In genomic region chr2:172698041-172698863, GRCh38 we compare ENCODE assay signal across 9 cellular contexts. TPM values are rescaled to one million over a fixed set of nuclear protein-coding genes. Genes with fewer than 3 reads are reported as not detected.
DNase-seq lines count a peak whose midpoint lies in the region; ATAC-seq and TF ChIP-seq lines count a peak whose summit lies in the region.
"Had no signal": no experiment of that assay in that cellular context is flagged by ENCODE, and none has a peak within 500 bp of the region (broad histone marks: within the 10 kb centered on the region; RNA-seq: fewer than 3 reads in every experiment).

No MANE protein-coding gene starts in this region.

- no peaks in the 10 kb centered on the region for H3K36me3 Mint-ChIP-seq in activated CD4-positive, alpha-beta T cell treated with anti-CD3 and anti-CD28 coated beads for 36 hours (ENCODE audit: low read depth)
- H3K36me3 Mint-ChIP-seq in neural progenitor cell: peaks cover 2% of the 10 kb centered on the region

- ATAC-seq in activated CD4-positive, alpha-beta T cell treated with anti-CD3 and anti-CD28 coated beads for 36 hours: peak; percentile 95
- peak; percentile 81 for ATAC-seq in HG02798 (IDR thresholded peaks at IDR 0.05; ENCODE audit: poor library complexity, unreplicated experiment)
- ATAC-seq in Panc1: peak; percentile 95

- H3K27me3 Mint-ChIP-seq in activated CD4-positive, alpha-beta T cell treated with anti-CD3 and anti-CD28 coated beads for 36 hours: no peaks in the 10 kb centered on the region
- peaks cover 5% of the 10 kb centered on the region for H3K27me3 Mint-ChIP-seq in neural progenitor cell (ENCODE audit: insufficient read depth, low read depth)

- no TSS peak for BruUV-seq in Panc1 (replicated peaks; lab: Mats Ljungman, UMichigan)

- no peak for TF ChIP-seq CTCF in Panc1 (IDR thresholded peaks at IDR 0.05)
- no peak for TF ChIP-seq CTCF in fibroblast of pulmonary artery (IDR thresholded peaks at IDR 0.05; ENCODE audit: low read length, missing control alignments)
- no peak for TF ChIP-seq CTCF in neural progenitor cell (IDR thresholded peaks at IDR 0.05)

- H3K4me3 ChIP-seq in Panc1 (ENCODE audit: low read depth in 2 of 2, low read length in 2 of 2) (no peak overlapping the region), fibroblast of pulmonary artery (replicated peaks; ENCODE audit: low read depth, low read length) (no peak overlapping the region), neural progenitor cell (no peak overlapping the region)

- CTCF ChIA-PET in activated CD4-positive, alpha-beta T cell treated with anti-CD3 and anti-CD28 coated beads for 36 hours (lab: Charles Lee): interaction anchor here (0.7 to 1.1 kb wide), 2 partner anchors 16 to 74 kb away, joined by 3 read pairs; no protein-coding TSS in a partner anchor
- CTCF ChIA-PET in Panc1 (lab: Charles Lee): no interaction called here

- peaks cover 28% of the 10 kb centered on the region for H3K4me1 Mint-ChIP-seq in activated CD4-positive, alpha-beta T cell treated with anti-CD3 and anti-CD28 coated beads for 36 hours
- H3K4me1 Mint-ChIP-seq in neural progenitor cell: peaks cover 8% of the 10 kb centered on the region

- peaks cover 23% of the 10 kb centered on the region for H3K4me1 ChIP-seq in Panc1 (ENCODE audit: control insufficient read depth, insufficient read depth, low read length)
- H3K4me1 ChIP-seq in neural progenitor cell: no peaks in the 10 kb centered on the region

- H3K27me3 ChIP-seq in Panc1 (ENCODE audit: control insufficient read depth, insufficient read depth, low read length) (no peaks in the 10 kb centered on the region), neural progenitor cell (no peaks in the 10 kb centered on the region)

- H4K20me1 ChIP-seq in neural progenitor cell (ENCODE audit: low read depth): no peaks in the 10 kb centered on the region

- H3K79me2 ChIP-seq in neural progenitor cell (ENCODE audit: low read depth): no peaks in the 10 kb centered on the region

- H3K27ac ChIP-seq in Panc1 (ENCODE audit: low read length) (peak overlapping the region; percentile 60), neural progenitor cell (no peak overlapping the region)
- H3K27ac ChIP-seq: C4-2B had no signal

- no peak overlapping the region for H3K4me3 Mint-ChIP-seq in activated CD4-positive, alpha-beta T cell treated with anti-CD3 and anti-CD28 coated beads for 36 hours
- H3K4me3 Mint-ChIP-seq in neural progenitor cell: no peak overlapping the region

- H3K4me2 ChIP-seq in neural progenitor cell: no peak overlapping the region

- no peaks in the 10 kb centered on the region for H3K9me3 Mint-ChIP-seq in activated CD4-positive, alpha-beta T cell treated with anti-CD3 and anti-CD28 coated beads for 36 hours (ENCODE audit: low read depth)
- peaks cover 9% of the 10 kb centered on the region for H3K9me3 Mint-ChIP-seq in neural progenitor cell

- H3K9ac ChIP-seq in neural progenitor cell: no peak overlapping the region

- peaks cover 12% of the 10 kb centered on the region for H3K9me3 ChIP-seq in Panc1 (ENCODE audit: control insufficient read depth, insufficient read depth, low read depth, low read length)
- no peaks in the 10 kb centered on the region for H3K9me3 ChIP-seq in neural progenitor cell (ENCODE audit: low read depth)

- no peak overlapping the region for H2AFZ ChIP-seq in neural progenitor cell (replicated peaks)

- peak; percentile 22 for DNase-seq in activated CD4-positive, alpha-beta T cell treated with anti-CD3 and anti-CD28 coated beads for 36 hours
- DNase-seq in activated CD4-positive, alpha-beta T cell treated with anti-CD3 and anti-CD28 coated beads, Interleukin-2, amount 50 U/mL, for 1 hour: no peak
- DNase-seq in Panc1 (ENCODE audit: low read depth, low spot score): no peak
- peak; percentile 61 for DNase-seq in fibroblast of pulmonary artery (ENCODE audit: low read depth)
- no peak for DNase-seq in neural progenitor cell (ENCODE audit: low spot score)
- DNase-seq in NCI-H187 treated with DMSO at 0.1 percent for 48 hours (lab: John Stamatoyannopoulos, UW): no peak
- no peak for DNase-seq in epidermal melanocyte (ENCODE audit: insufficient read length, low spot score)

- in situ Hi-C loops in Panc1 (cut with HindIII; ENCODE audit: low pct_unique_long_range_greater_than_20kb, low sequenced_read_pairs): no loop called here

- intact Hi-C loops in activated CD4-positive, alpha-beta T cell treated with anti-CD3 and anti-CD28 coated beads for 36 hours (cut with DNase I, micrococcal nuclease): loop anchor here in 1 of 2 experiments (10.0 kb wide), 1 partner anchor 213 kb away; no protein-coding TSS in a partner anchor
- intact Hi-C loops in Panc1 (cut with micrococcal nuclease; ENCODE audit: unreplicated experiment): no loop called here

- no peak overlapping the region for H3K27ac Mint-ChIP-seq in activated CD4-positive, alpha-beta T cell treated with anti-CD3 and anti-CD28 coated beads for 36 hours
- no peak overlapping the region for H3K27ac Mint-ChIP-seq in neural progenitor cell

- no peaks in the 10 kb centered on the region for H3F3A ChIP-seq in neural progenitor cell (ENCODE audit: low read depth)

- POLR2A ChIA-PET in activated CD4-positive, alpha-beta T cell treated with anti-CD3 and anti-CD28 coated beads for 36 hours (lab: Charles Lee): no interaction called here
- POLR2A ChIA-PET in Panc1 (lab: Charles Lee): no interaction called here

- H3K36me3 ChIP-seq in Panc1 (ENCODE audit: control insufficient read depth, insufficient read depth, low read length) (no peaks in the 10 kb centered on the region), neural progenitor cell (no peaks in the 10 kb centered on the region)

RNA-seq across cellular contexts. Expression of gene RAPGEF4, which starts 37.4 kb away (rescaled TPM):
- under 1 TPM; 0.28 to 0.50 TPM for total RNA-seq in activated CD4-positive, alpha-beta T cell treated with anti-CD3 and anti-CD28 coated beads for 36 hours
- 0.62 TPM for total RNA-seq in Panc1 (2021; ENCODE audit: unreplicated experiment)
- 0.55 TPM for polyA plus RNA-seq in Panc1 (2012; ENCODE audit: insufficient read length)
- total RNA-seq in neural progenitor cell (ENCODE audit: low replicate concordance): 1.1 and 1.8 TPM in 2 replicates

Comparison
In these comparisons a context has a peak if more than half of its experiments do, and no peak if none do; other contexts are left out.
1. DNase-seq: peak in activated CD4-positive, alpha-beta T cell treated with anti-CD3 and anti-CD28 coated beads for 36 hours (single experiment) and fibroblast of pulmonary artery (single experiment); none in activated CD4-positive, alpha-beta T cell treated with anti-CD3 and anti-CD28 coated beads, Interleukin-2, amount 50 U/mL, for 1 hour (single experiment), Panc1 (single experiment), neural progenitor cell (single experiment), NCI-H187 treated with DMSO at 0.1 percent for 48 hours (single experiment) and epidermal melanocyte (single experiment).
2. Peak in every context shown above with its lines, with median percentiles within 50 percentile points of each other: ATAC-seq.